8 cellular contexts compared by ENCODE assay signal in the genomic region with DNA sequence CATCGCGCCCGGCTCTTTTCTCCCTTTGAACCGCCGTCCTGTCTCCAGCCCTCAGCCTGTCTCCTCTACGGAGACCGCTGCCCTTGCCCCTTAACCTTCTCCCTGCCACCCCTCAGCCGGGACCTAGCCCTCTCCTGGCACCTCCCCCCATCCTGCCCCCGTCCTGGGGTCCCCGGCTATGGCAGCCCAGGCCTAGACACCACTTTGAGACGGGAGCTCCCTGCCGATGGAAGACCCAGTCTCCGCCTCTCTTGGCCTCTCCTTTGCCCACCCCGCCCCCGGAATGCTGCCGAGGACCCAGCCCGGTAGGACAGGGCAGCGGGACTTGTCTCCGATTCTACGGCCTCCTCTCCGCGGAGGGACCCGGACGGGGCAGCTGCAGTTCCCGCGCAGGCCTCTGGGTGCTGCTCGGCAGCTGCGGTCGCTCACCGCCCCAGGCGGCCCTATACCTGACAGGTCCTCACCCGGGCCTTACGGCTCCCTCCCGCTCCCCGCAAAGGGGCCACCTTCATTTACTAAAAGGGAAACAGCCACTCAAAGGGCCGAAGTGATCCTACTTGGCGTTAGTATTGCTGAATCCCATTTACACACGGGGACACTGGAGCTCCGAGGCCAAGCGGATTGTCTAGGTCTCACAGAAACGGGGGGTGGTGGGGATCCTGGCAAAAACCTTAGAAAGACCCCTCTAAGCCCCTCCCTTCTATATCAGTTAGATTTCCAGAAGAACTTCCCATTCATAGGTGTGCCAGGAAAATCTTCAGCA. TPM values are rescaled to one million over a fixed set of nuclear protein-coding genes. Genes with fewer than 3 reads are reported as not detected.
DNase-seq lines count a peak whose midpoint lies in the region; ATAC-seq, FAIRE-seq and TF ChIP-seq lines count a peak whose summit lies in the region.

No MANE protein-coding gene starts in this region.

- peak overlapping the region; percentile 39 for H2AFZ ChIP-seq in HCT116 (ENCODE audit: low read depth, low read length, poor library complexity, severe bottlenecking)

- POLR2A ChIA-PET in HCT116 (lab: Charles Lee), result no interaction called here

- H3K27ac ChIP-seq in HCT116 (ENCODE audit: low read depth, low read length), result no peak overlapping the region; the same call in 1 of the 2 replicates
- no peak overlapping the region for H3K27ac ChIP-seq in right lobe of liver

- no peak for TF ChIP-seq POLR2A in HCT116 (IDR thresholded peaks at IDR 0.05; ENCODE audit: borderline replicate concordance, extremely low read depth, insufficient read depth, insufficient read length)
- TF ChIP-seq POLR2A in right lobe of liver (IDR thresholded peaks at IDR 0.05), result no peak

- RAD21 ChIA-PET in HCT116 (lab: Charles Lee; ENCODE audit: low non-redundant PET in 1 of 2, low total read pairs in 2 of 2, uncharacterized antibody in 2 of 2, unreplicated experiment in 2 of 2), result interaction anchor here (0.9 to 1.2 kb wide), 4 partner anchors 73 to 118 kb away, joined by 3 to 11 read pairs (median 6); no protein-coding TSS in a partner anchor

- CTCF ChIA-PET in HCT116 (lab: Charles Lee), result interaction anchor here (0.6 to 9.7 kb wide), 6 partner anchors 13 to 121 kb away, joined by 3 to 123 read pairs (median 3); partner anchors contain the start of gene DLX3

- H3K4me3 ChIP-seq in HCT116 (replicated peaks in 1 of 2; ENCODE audit: low read depth in 1 of 2, low read length in 2 of 2), result peak overlapping the region; percentile 39 to 52
- H3K4me3 ChIP-seq in right lobe of liver, result no peak overlapping the region

- H4K20me1 ChIP-seq in HCT116 (ENCODE audit: insufficient read depth), result no peaks in the 10 kb centered on the region

- ATAC-seq in HCT116 (peak; percentile 98), right lobe of liver (peak; percentile 96 to 98 (median 98)), GM21786 (IDR thresholded peaks at IDR 0.05; ENCODE audit: unreplicated experiment) (no peak)

- H3K9ac ChIP-seq in HCT116 (ENCODE audit: low read length), result peak overlapping the region; percentile 36; the same call in 1 of the 2 replicates

- peak overlapping the region; percentile 87 for H3K4me2 ChIP-seq in HCT116 (ENCODE audit: low read length)

- FAIRE-seq in D721Med (lab: Jason Lieb, UNC), result no peak

- 9% methylated on average over 19 of the region's 41 CpGs for WGBS in right lobe of liver (ENCODE audit: insufficient coverage, low coverage, low lambda C conversion rate, missing lambda C conversion rate)

- H3K9me3 ChIP-seq in HCT116 (ENCODE audit: control insufficient read depth in 1 of 2, insufficient read depth in 1 of 2, low read depth in 1 of 2, low read length in 2 of 2), result no peaks in the 10 kb centered on the region
- H3K9me3 ChIP-seq in right lobe of liver, result no peaks in the 10 kb centered on the region

- H3K27me3 ChIP-seq in HCT116 (ENCODE audit: insufficient read depth, low read length), result no peaks in the 10 kb centered on the region
- H3K27me3 ChIP-seq in right lobe of liver, result no peaks in the 10 kb centered on the region

- DNase-seq in D721Med (ENCODE audit: insufficient read length, low spot score), result peak; percentile 95
- peak; percentile 70 for DNase-seq in HCT116 (ENCODE audit: low read depth, low spot score)
- DNase-seq in NCI-H510A treated with DMSO at 0.1 percent for 48 hours (lab: John Stamatoyannopoulos, UW), result peak; percentile 78
- peak; percentile 56 to 60 for DNase-seq in activated CD4-positive, alpha-beta T cell treated with anti-CD3 and anti-CD28 coated beads, Interleukin-2, amount 50 U/mL, for 24 hours (ENCODE audit: low read depth in 1 of 2, low spot score in 1 of 2)
- peak; percentile 36 for DNase-seq in dedifferentiated amniotic fluid mesenchymal stem cell (ENCODE audit: extremely low spot score)
- DNase-seq in right lobe of liver, result peak; percentile 73 to 83 (median 77)
- peak; percentile 47 to 61 (median 54) for DNase-seq in stimulated activated CD4-positive, alpha-beta T cell treated with anti-CD3 and anti-CD28 coated beads, TNF-alpha, amount 100 ng/mL, for 4 hours (ENCODE audit: low read depth in 3 of 3)

- no peaks in the 10 kb centered on the region for H3K9me2 ChIP-seq in HCT116 (ENCODE audit: insufficient read depth)

- BruUV-seq in HCT116 (replicated peaks; lab: Mats Ljungman, UMichigan), result no TSS peak

- TF ChIP-seq RAD21 in HCT116 (IDR thresholded peaks at IDR 0.05; ENCODE audit: low read depth), result peak; percentile 99

- peaks cover 5 to 13% of the 10 kb centered on the region in 2 experiments; a peak in 3 of 4 replicates for H3K4me1 ChIP-seq in HCT116 (ENCODE audit: control insufficient read depth in 1 of 2, insufficient read depth in 2 of 2, low read length in 2 of 2)
- no peaks in the 10 kb centered on the region for H3K4me1 ChIP-seq in right lobe of liver

- peak; percentile 90 for TF ChIP-seq CTCF in D721Med (IDR thresholded peaks at IDR 0.05; ENCODE audit: insufficient read depth, missing control alignments)
- TF ChIP-seq CTCF in HCT116 (IDR thresholded peaks at IDR 0.05 in 2 of 3, conservative IDR thresholded peaks at IDR 0.05 in 1 of 3; ENCODE audit: borderline replicate concordance in 1 of 3, insufficient read depth in 1 of 3, low read depth in 2 of 3, low read length in 2 of 3), result peak; percentile 92 to 99 (median 99)
- peak; percentile 94 to 96 (median 94) for TF ChIP-seq CTCF in right lobe of liver (IDR thresholded peaks at IDR 0.05)

- H3K36me3 ChIP-seq in HCT116 (ENCODE audit: control insufficient read depth in 1 of 2, insufficient read depth in 2 of 2, low read length in 2 of 2) (no peaks in the 10 kb centered on the region), right lobe of liver (no peaks in the 10 kb centered on the region)

- intact Hi-C loops in HCT116 (cut with micrococcal nuclease) (loop anchor here (1.0 kb wide), 1 partner anchor 118 kb away; no protein-coding TSS in a partner anchor), right lobe of liver (cut with DNase I) (no loop called here)

- no peaks in the 10 kb centered on the region for H3K79me2 ChIP-seq in HCT116 (ENCODE audit: insufficient read depth, low read length)

TF ChIP-seq in HCT116, 20 proteins besides CTCF, POLR2A, EP300 and RAD21:
- TF ChIP-seq, protein P1, sequence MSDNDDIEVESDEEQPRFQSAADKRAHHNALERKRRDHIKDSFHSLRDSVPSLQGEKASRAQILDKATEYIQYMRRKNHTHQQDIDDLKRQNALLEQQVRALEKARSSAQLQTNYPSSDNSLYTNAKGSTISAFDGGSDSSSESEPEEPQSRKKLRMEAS (IDR thresholded peaks at IDR 0.05), result no peak
- TF ChIP-seq TCF7L2 (IDR thresholded peaks at IDR 0.05; ENCODE audit: borderline replicate concordance, extremely low read depth, insufficient read depth, insufficient read length), result peak; percentile 29
TF ChIP-seq in HCT116: peak in this region for 1.

RNA-seq across cellular contexts. Expression of gene TAC4, which starts 32.6 kb away (rescaled TPM):
- not detected for total RNA-seq in HCT116 (2021; ENCODE audit: unreplicated experiment)
- 0.17 and 0.32 TPM in 2 replicates for polyA plus RNA-seq in HCT116 (2012)
- total RNA-seq in right lobe of liver, result not detected

Comparison
In these comparisons a context has a peak if more than half of its experiments do, and no peak if none do; other contexts are left out.
1. DNase-seq: peak in every context shown above with its lines; median percentile 95 in D721Med; 78 in NCI-H510A treated with DMSO at 0.1 percent for 48 hours; 77 in right lobe of liver; 70 in HCT116; 58 in activated CD4-positive, alpha-beta T cell treated with anti-CD3 and anti-CD28 coated beads, Interleukin-2, amount 50 U/mL, for 24 hours; 54 in stimulated activated CD4-positive, alpha-beta T cell treated with anti-CD3 and anti-CD28 coated beads, TNF-alpha, amount 100 ng/mL, for 4 hours; 36 in dedifferentiated amniotic fluid mesenchymal stem cell.
2. H3K4me3 ChIP-seq: peak in HCT116 (2 of 2); none in right lobe of liver (0 of 3).
3. Peak in every context shown above with its lines, with median percentiles within 50 percentile points of each other: CTCF ChIP-seq.